In genomic region chr20:33301192-33301930, GRCh38 we compare ENCODE assay signal across 25 cellular contexts. TPM values are rescaled to one million over a fixed set of nuclear protein-coding genes. Genes with fewer than 3 reads are reported as not detected.
A peak's percentile ranks its signal among the peaks of the same experiment; 100 is the strongest.
DNase-seq lines count a peak whose midpoint lies in the region; ATAC-seq and TF ChIP-seq lines count a peak whose summit lies in the region.
"Had no signal": no experiment of that assay in that cellular context is flagged by ENCODE, and none has a peak within 500 bp of the region (broad histone marks: within the 10 kb centered on the region; RNA-seq: fewer than 3 reads in every experiment).

No MANE protein-coding gene starts in this region.

- no peak overlapping the region for H3K27ac ChIP-seq in BLaER1
- no peak overlapping the region for H3K27ac ChIP-seq in GM23338 (ENCODE audit: low read depth)
- H3K27ac ChIP-seq in SJCRH30 = no peak overlapping the region
- H3K27ac ChIP-seq: lower lobe of right lung had no signal

- H3K9me3 ChIP-seq in BLaER1 = no peaks in the 10 kb centered on the region
- no peaks in the 10 kb centered on the region for H3K9me3 ChIP-seq in SJCRH30 (replicated peaks)
- H3K9me3 ChIP-seq: lower lobe of right lung had no signal

- H3K4me3 ChIP-seq in BLaER1 (no peak overlapping the region), GM23338 (no peak overlapping the region), SJCRH30 (no peak overlapping the region)
- H3K4me3 ChIP-seq: lower lobe of right lung had no signal

- H3K4me1 Mint-ChIP-seq in GM23338 = peaks cover 4% of the 10 kb centered on the region; the same call in 1 of the 3 replicates
- peaks cover 5% of the 10 kb centered on the region for H3K4me1 Mint-ChIP-seq in activated CD8-positive, alpha-beta memory T cell treated with anti-CD3 and anti-CD28 coated beads, Interleukin-2, amount 10 ng/mL, durations not matched to agents 7 days and 5 days
- H3K4me1 Mint-ChIP-seq: activated naive CD4-positive, alpha-beta T cell treated with anti-CD3 and anti-CD28 coated beads, Interleukin-2, amount 50 U/mL, for 24 hours; brain had no signal

- H3K27me3 ChIP-seq in BLaER1 (no peaks in the 10 kb centered on the region), GM23338 (ENCODE audit: insufficient read depth) (no peaks in the 10 kb centered on the region), SJCRH30 (peaks cover 24% of the 10 kb centered on the region)

- no peaks in the 10 kb centered on the region; the same call in 2 of the 3 replicates for H3K9me3 Mint-ChIP-seq in GM23338
- no peaks in the 10 kb centered on the region for H3K9me3 Mint-ChIP-seq in activated CD8-positive, alpha-beta memory T cell treated with anti-CD3 and anti-CD28 coated beads, Interleukin-2, amount 10 ng/mL, durations not matched to agents 7 days and 5 days (ENCODE audit: low read depth)
- H3K9me3 Mint-ChIP-seq: activated naive CD4-positive, alpha-beta T cell treated with anti-CD3 and anti-CD28 coated beads, Interleukin-2, amount 50 U/mL, for 24 hours; activated T-cell treated with anti-CD3 and anti-CD28 coated beads, Interleukin-2, amount 50 U/mL, for 24 hours; naive B cell had no signal

- no peak overlapping the region for H3K9ac ChIP-seq in BLaER1

- H4K20me1 ChIP-seq in BLaER1 (no peaks in the 10 kb centered on the region), GM23338 (replicated peaks; ENCODE audit: insufficient read depth) (no peaks in the 10 kb centered on the region)

- no peak overlapping the region for H3K4me3 Mint-ChIP-seq in GM23338
- H3K4me3 Mint-ChIP-seq in activated CD8-positive, alpha-beta memory T cell treated with anti-CD3 and anti-CD28 coated beads, Interleukin-2, amount 10 ng/mL, durations not matched to agents 7 days and 5 days = no peak overlapping the region
- H3K4me3 Mint-ChIP-seq: activated naive CD4-positive, alpha-beta T cell treated with anti-CD3 and anti-CD28 coated beads, Interleukin-2, amount 50 U/mL, for 24 hours; activated T-cell treated with anti-CD3 and anti-CD28 coated beads, Interleukin-2, amount 50 U/mL, for 24 hours; brain; naive B cell had no signal

- H3K27ac Mint-ChIP-seq in GM23338 = no peak overlapping the region
- H3K27ac Mint-ChIP-seq in activated CD8-positive, alpha-beta memory T cell treated with anti-CD3 and anti-CD28 coated beads, Interleukin-2, amount 10 ng/mL, durations not matched to agents 7 days and 5 days = no peak overlapping the region
- H3K27ac Mint-ChIP-seq: activated naive CD4-positive, alpha-beta T cell treated with anti-CD3 and anti-CD28 coated beads, Interleukin-2, amount 50 U/mL, for 24 hours; activated T-cell treated with anti-CD3 and anti-CD28 coated beads, Interleukin-2, amount 50 U/mL, for 24 hours; brain had no signal

- peaks cover 9% of the 10 kb centered on the region for H3K27me3 Mint-ChIP-seq in GM23338 (ENCODE audit: insufficient read depth, low read depth, poor library complexity)
- H3K27me3 Mint-ChIP-seq in activated CD8-positive, alpha-beta memory T cell treated with anti-CD3 and anti-CD28 coated beads, Interleukin-2, amount 10 ng/mL, durations not matched to agents 7 days and 5 days = peaks cover 11% of the 10 kb centered on the region

- H3K4me1 ChIP-seq in BLaER1 (peaks cover 60% of the 10 kb centered on the region), GM23338 (ENCODE audit: insufficient read depth) (no peaks in the 10 kb centered on the region), SJCRH30 (no peaks in the 10 kb centered on the region)

- peak overlapping the region; percentile 92 for H3K4me2 ChIP-seq in BLaER1
- H3K4me2 ChIP-seq in GM23338 = no peak overlapping the region

- H2AFZ ChIP-seq in GM23338 = no peak overlapping the region

- no peaks in the 10 kb centered on the region for H3K79me2 ChIP-seq in GM23338 (replicated peaks; ENCODE audit: insufficient read depth)

- no peaks in the 10 kb centered on the region for H3F3A ChIP-seq in GM23338 (replicated peaks; ENCODE audit: low read depth)

- H3K36me3 ChIP-seq in BLaER1 = no peaks in the 10 kb centered on the region
- no peaks in the 10 kb centered on the region for H3K36me3 ChIP-seq in GM23338 (ENCODE audit: insufficient read depth)
- no peaks in the 10 kb centered on the region for H3K36me3 ChIP-seq in SJCRH30
- H3K36me3 ChIP-seq: lower lobe of right lung had no signal

- no peak for TF ChIP-seq CTCF in GM23338 (conservative IDR thresholded peaks at IDR 0.05; ENCODE audit: low read depth in 2 of 2)

- no peaks in the 10 kb centered on the region for H3K36me3 Mint-ChIP-seq in GM23338 (ENCODE audit: low read depth)
- H3K36me3 Mint-ChIP-seq in activated CD8-positive, alpha-beta memory T cell treated with anti-CD3 and anti-CD28 coated beads, Interleukin-2, amount 10 ng/mL, durations not matched to agents 7 days and 5 days = no peaks in the 10 kb centered on the region
- H3K36me3 Mint-ChIP-seq: activated naive CD4-positive, alpha-beta T cell treated with anti-CD3 and anti-CD28 coated beads, Interleukin-2, amount 50 U/mL, for 24 hours; brain; naive B cell had no signal

- CTCF ChIA-PET in activated CD8-positive, alpha-beta memory T cell treated with anti-CD3 and anti-CD28 coated beads, Interleukin-2, amount 10 ng/mL, durations not matched to agents 7 days and 5 days (lab: Charles Lee) = interaction anchor here (1.0 to 3.4 kb wide), 5 partner anchors 9 to 400 kb away, joined by 3 to 13 read pairs (median 5); no protein-coding TSS in a partner anchor

- ATAC-seq in GM23338 (no peak), GM18502 (IDR thresholded peaks at IDR 0.05; ENCODE audit: poor library complexity, unreplicated experiment) (no peak), GM18907 (IDR thresholded peaks at IDR 0.05; ENCODE audit: unreplicated experiment) (no peak)
- no peak for ATAC-seq in activated CD8-positive, alpha-beta memory T cell treated with anti-CD3 and anti-CD28 coated beads, Interleukin-2, amount 10 ng/mL, durations not matched to agents 7 days and 5 days
- ATAC-seq: lower lobe of right lung had no signal

- DNase-seq in GM23338 (ENCODE audit: low spot score) (peak; percentile 38), SW480 (ENCODE audit: low spot score) (peak; percentile 55), iris pigment epithelial cell (ENCODE audit: low read depth) (peak; percentile 17), SJCRH30 (no peak)
- DNase-seq in activated CD8-positive, alpha-beta memory T cell treated with anti-CD3 and anti-CD28 coated beads, Interleukin-2, amount 10 ng/mL, durations not matched to agents 7 days and 5 days = no peak
- DNase-seq: activated CD4-positive, alpha-beta T cell treated with anti-CD3 and anti-CD28 coated beads, Interleukin-2, amount 50 U/mL, for 1 hour; activated T-cell treated with anti-CD3 and anti-CD28 coated beads, Interleukin-2, amount 50 U/mL, for 24 hours; C1 segment of cervical spinal cord; DMS 273 treated with DMSO at 0.1 percent for 48 hours; erythroblast; IMR-90; lower lobe of right lung; naive B cell; NCI-H1092 treated with DMSO at 0.1 percent for 48 hours; NCI-H2107; NCI-H774; stimulated activated CD4-positive, alpha-beta T cell treated with anti-CD3 and anti-CD28 coated beads, Interleukin-4, amount 100 ng/mL, for 4 hours; stimulated activated CD8-positive, alpha-beta memory T cell treated with anti-CD3 and anti-CD28 coated beads, Interleukin-4, amount 100 ng/mL, for 48 hours had no signal

- H3K9me2 ChIP-seq in GM23338 (ENCODE audit: insufficient read depth) = no peaks in the 10 kb centered on the region

TF ChIP-seq in GM23338, 12 proteins besides CTCF, POLR2A, EP300 and RAD21 (continues in another document):
- TF ChIP-seq CREB1 (CRISPR knock-in tag; IDR thresholded peaks at IDR 0.05; ENCODE audit: low read depth) (no peak), POLR2AphosphoS5 (IDR thresholded peaks at IDR 0.05; ENCODE audit: low read depth) (no peak), STAT1 (IDR thresholded peaks at IDR 0.05; ENCODE audit: unreplicated experiment) (no peak), EZH2 (IDR thresholded peaks at IDR 0.05; ENCODE audit: low read depth, unreplicated experiment) (no peak), ZNF331 (CRISPR knock-in tag; IDR thresholded peaks at IDR 0.05; ENCODE audit: low read depth) (no peak), ETS1 (IDR thresholded peaks at IDR 0.05) (no peak), EZH2phosphoT487 (IDR thresholded peaks at IDR 0.05; ENCODE audit: unreplicated experiment) (no peak), NANOG (IDR thresholded peaks at IDR 0.05; ENCODE audit: borderline replicate concordance) (no peak), ZNF114 (CRISPR knock-in tag; IDR thresholded peaks at IDR 0.05) (no peak)

RNA-seq across cellular contexts. Expression of gene BPIFB1, which starts 18.3 kb away (rescaled TPM):
- not detected in 2 replicates for total RNA-seq in GM23338 (2014; rRNA removed; shearing (Covaris generic))
- not detected in 2 replicates for polyA plus RNA-seq in GM23338 (2016; fragmentation: Nextera tagmentation; extraction: Ambion mirVana)
- not detected in 2 replicates for total RNA-seq in SJCRH30 (2014; rRNA removed; shearing (Covaris generic))
- not detected for total RNA-seq in activated CD8-positive, alpha-beta memory T cell treated with anti-CD3 and anti-CD28 coated beads, Interleukin-2, amount 10 ng/mL, durations not matched to agents 7 days and 5 days
- total RNA-seq: dermis microvascular lymphatic vessel endothelial cell, IMR-90, skeletal muscle tissue had no signal
- polyA plus RNA-seq: IMR-90 had no signal

Comparison
In these comparisons a context has a peak if more than half of its experiments do, and no peak if none do; other contexts are left out.
1. DNase-seq: peak in GM23338 (single experiment), SW480 (single experiment) and iris pigment epithelial cell (single experiment); none in SJCRH30 (0 of 2) and activated CD8-positive, alpha-beta memory T cell treated with anti-CD3 and anti-CD28 coated beads, Interleukin-2, amount 10 ng/mL, durations not matched to agents 7 days and 5 days (single experiment).